23 cellular contexts compared by ENCODE assay signal in genomic region chr2:241796610-241797138, GRCh38. TPM values are rescaled to one million over a fixed set of nuclear protein-coding genes. Genes with fewer than 3 reads are reported as not detected.
DNase-seq lines count a peak whose midpoint lies in the region; ATAC-seq, FAIRE-seq and TF ChIP-seq lines count a peak whose summit lies in the region.
"Had no signal": no experiment of that assay in that cellular context is flagged by ENCODE, and none has a peak within 500 bp of the region (broad histone marks: within the 10 kb centered on the region; RNA-seq: fewer than 3 reads in every experiment).

No MANE protein-coding gene starts in this region.

- H4K20me1 ChIP-seq in osteoblast (ENCODE audit: insufficient read depth, low read length), result no peaks in the 10 kb centered on the region

- H3K4me3 ChIP-seq in coronary artery (no peak overlapping the region), osteoblast (ENCODE audit: insufficient read depth, low read length) (no peak overlapping the region)
- H3K4me3 ChIP-seq: hepatocyte had no signal

- H3K27me3 ChIP-seq in osteoblast (ENCODE audit: insufficient read depth, low read length), result peaks cover 16% of the 10 kb centered on the region
- H3K27me3 ChIP-seq: hepatocyte had no signal

- no peaks in the 10 kb centered on the region for H3K36me3 ChIP-seq in osteoblast (ENCODE audit: insufficient read depth, low read length)

- no peak for FAIRE-seq in GM12892 (lab: Jason Lieb, UNC)
- FAIRE-seq: endometrium, islet of Langerhans, small intestine had no signal

- TF ChIP-seq POLR2A in GM12892 (IDR thresholded peaks at IDR 0.05; ENCODE audit: low read depth, low read length), result no peak

- TF ChIP-seq CTCF in coronary artery (IDR thresholded peaks at IDR 0.05), result no peak
- TF ChIP-seq CTCF in osteoblast (IDR thresholded peaks at IDR 0.05; ENCODE audit: extremely low read depth, low read depth, low read length), result no peak

- ATAC-seq in HG03025 (IDR thresholded peaks at IDR 0.05; ENCODE audit: low FRiP score, unreplicated experiment), result no peak
- ATAC-seq: natural killer cell had no signal

- no peaks in the 10 kb centered on the region for H3K79me2 ChIP-seq in osteoblast (ENCODE audit: insufficient read depth, low read length)
- H3K79me2 ChIP-seq: hepatocyte had no signal

- no peak overlapping the region for H2AFZ ChIP-seq in osteoblast (ENCODE audit: low read length)
- H2AFZ ChIP-seq: hepatocyte had no signal

- peak; percentile 19 for DNase-seq in 8988T
- DNase-seq in Daoy (ENCODE audit: low read depth), result peak; percentile 0
- DNase-seq in coronary artery (ENCODE audit: low spot score), result peak; percentile 67
- peak; percentile 62 for DNase-seq in osteoblast (ENCODE audit: insufficient read length, low spot score, missing footprints)
- DNase-seq in GM12892 (ENCODE audit: insufficient read length), result no peak
- DNase-seq in substantia nigra (lab: John Stamatoyannopoulos, UW), result no peak
- DNase-seq: activated naive CD8-positive, alpha-beta T cell treated with anti-CD3 and anti-CD28 coated beads for 36 hours; activated T-cell treated with anti-CD3 and anti-CD28 coated beads, Interleukin-2, amount 50 U/mL, for 24 hours; Calu3; GOT3; mesenchymal stem cell; natural killer cell; NCI-H1048; NCI-H1930; NCI-H446 treated with DMSO at 0.1 percent for 48 hours; small intestine; stimulated activated CD4-positive, alpha-beta T cell treated with anti-CD3 and anti-CD28 coated beads, Interleukin-4, amount 100 ng/mL, for 4 hours; SW 1271 had no signal

- no peak overlapping the region for H3K27ac ChIP-seq in coronary artery
- no peak overlapping the region for H3K27ac ChIP-seq in osteoblast (ENCODE audit: low read depth, low read length)
- H3K27ac ChIP-seq in substantia nigra (ENCODE audit: low read depth, low read length, poor library complexity, severe bottlenecking), result no peak overlapping the region
- H3K27ac ChIP-seq: hepatocyte had no signal

- H3K4me2 ChIP-seq in osteoblast (ENCODE audit: insufficient read depth, low read length), result no peak overlapping the region
- H3K4me2 ChIP-seq: hepatocyte had no signal

- no peaks in the 10 kb centered on the region for H3K9me3 ChIP-seq in osteoblast (ENCODE audit: low read depth, low read length)

- no peaks in the 10 kb centered on the region for H3K4me1 ChIP-seq in osteoblast (ENCODE audit: insufficient read depth, low read length)

RNA-seq across cellular contexts. Expression of gene NEU4, which starts 12.3 kb away (rescaled TPM):
- not detected in 2 replicates for total RNA-seq in Daoy (2014; rRNA removed; shearing (Covaris generic))
- total RNA-seq in osteoblast, result not detected in 2 replicates
- 0.19 TPM for polyA plus RNA-seq in GM12892 (2012; ENCODE audit: missing spikeins)
- total RNA-seq: RPMI7951 had no signal

RNA-seq across cellular contexts. Expression of gene GAL3ST2, which starts 20.1 kb away (rescaled TPM):
- not detected in 2 replicates for total RNA-seq in Daoy (2014; rRNA removed; shearing (Covaris generic))
- 0.29 and 0.36 TPM in 2 replicates for total RNA-seq in osteoblast
- not detected for polyA plus RNA-seq in GM12892 (2012; ENCODE audit: missing spikeins)
- total RNA-seq: Calu3, RPMI7951 had no signal
- polyA plus RNA-seq: hepatocyte had no signal

Comparison
In these comparisons a context has a peak if more than half of its experiments do, and no peak if none do; other contexts are left out.
1. DNase-seq: peak in 8988T (single experiment), Daoy (single experiment), coronary artery (single experiment) and osteoblast (single experiment); none in GM12892 (single experiment) and substantia nigra (0 of 49).